Comparison of ENCODE assay signal across 1 cellular context in the genomic region with DNA sequence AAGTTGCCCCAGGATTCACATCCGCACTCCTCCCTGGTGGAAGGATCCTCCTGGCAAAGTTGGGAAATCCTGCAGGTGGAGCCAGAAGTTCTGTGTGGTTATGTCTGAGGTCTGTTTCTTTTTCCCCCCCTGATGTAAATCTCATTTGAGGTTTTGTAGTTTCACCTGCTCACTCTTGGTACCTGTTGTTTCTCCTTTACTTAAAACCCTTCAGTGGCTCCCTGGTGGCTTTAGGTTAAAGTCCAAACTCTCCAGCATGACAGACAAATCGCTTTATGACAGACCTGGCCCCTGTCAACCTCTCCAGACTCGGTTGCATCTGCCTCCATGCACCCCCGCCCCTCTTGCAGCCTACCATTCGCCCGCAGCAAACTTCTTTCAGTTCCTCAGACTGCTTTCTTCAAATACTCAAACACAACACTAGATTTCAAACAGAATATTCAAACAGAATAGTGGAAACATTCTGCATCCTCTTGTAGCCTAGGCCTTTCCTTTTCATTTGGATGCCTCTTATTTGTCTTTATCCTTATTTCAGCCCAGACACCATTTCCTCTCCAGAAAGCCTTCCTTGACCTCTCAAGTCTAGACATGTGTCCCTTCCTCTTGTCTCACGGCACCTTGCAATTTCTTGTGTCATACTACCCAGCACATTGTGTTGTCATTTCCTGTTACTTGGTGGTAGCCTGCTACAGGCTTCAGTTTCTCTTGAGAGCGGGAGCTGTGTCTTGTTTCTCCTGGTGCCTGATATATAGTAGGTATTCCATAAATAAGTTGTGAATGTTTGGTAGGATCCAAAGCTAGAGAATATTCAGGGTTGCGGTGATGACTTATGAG.
TF ChIP-seq lines count a peak whose summit lies in the region.

No MANE protein-coding gene starts in this region.

TF ChIP-seq in GM12878, 131 proteins besides CTCF, POLR2A, EP300 and RAD21 (continued from another document):
- TF ChIP-seq, protein P1, sequence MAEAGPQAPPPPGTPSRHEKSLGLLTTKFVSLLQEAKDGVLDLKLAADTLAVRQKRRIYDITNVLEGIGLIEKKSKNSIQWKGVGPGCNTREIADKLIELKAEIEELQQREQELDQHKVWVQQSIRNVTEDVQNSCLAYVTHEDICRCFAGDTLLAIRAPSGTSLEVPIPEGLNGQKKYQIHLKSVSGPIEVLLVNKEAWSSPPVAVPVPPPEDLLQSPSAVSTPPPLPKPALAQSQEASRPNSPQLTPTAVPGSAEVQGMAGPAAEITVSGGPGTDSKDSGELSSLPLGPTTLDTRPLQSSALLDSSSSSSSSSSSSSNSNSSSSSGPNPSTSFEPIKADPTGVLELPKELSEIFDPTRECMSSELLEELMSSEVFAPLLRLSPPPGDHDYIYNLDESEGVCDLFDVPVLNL (IDR thresholded peaks at IDR 0.05; ENCODE audit: low read depth, low read length): no peak
- TF ChIP-seq KLF5 (IDR thresholded peaks at IDR 0.05; ENCODE audit: partially characterized antibody) (no peak), PKNOX1 (IDR thresholded peaks at IDR 0.05) (peak; percentile 57; the same call in 1 of the 2 replicates), ZNF24 (IDR thresholded peaks at IDR 0.05) (no peak), RELB (IDR thresholded peaks at IDR 0.05; ENCODE audit: low read depth) (peak; percentile 67; the same call in 1 of the 2 replicates), NR2C1 (IDR thresholded peaks at IDR 0.05) (no peak), FOXK2 (IDR thresholded peaks at IDR 0.05) (no peak), RFX5 (IDR thresholded peaks at IDR 0.05; ENCODE audit: low read depth, low read length) (no peak), ATF2 (IDR thresholded peaks at IDR 0.05; ENCODE audit: low read length) (0 out of 2 replicates have a peak, but pooled peaks have one; percentile 31), IRF5 (IDR thresholded peaks at IDR 0.05; ENCODE audit: borderline replicate concordance) (no peak), RBBP5 (conservative IDR thresholded peaks at IDR 0.05) (no peak), CHD1 (IDR thresholded peaks at IDR 0.05; ENCODE audit: low read depth, low read length) (no peak), NR2F1 (conservative IDR thresholded peaks at IDR 0.05) (peak; percentile 71), RUNX3 (IDR thresholded peaks at IDR 0.05; ENCODE audit: low read length) (peak; percentile 70)
- TF ChIP-seq, protein P2, sequence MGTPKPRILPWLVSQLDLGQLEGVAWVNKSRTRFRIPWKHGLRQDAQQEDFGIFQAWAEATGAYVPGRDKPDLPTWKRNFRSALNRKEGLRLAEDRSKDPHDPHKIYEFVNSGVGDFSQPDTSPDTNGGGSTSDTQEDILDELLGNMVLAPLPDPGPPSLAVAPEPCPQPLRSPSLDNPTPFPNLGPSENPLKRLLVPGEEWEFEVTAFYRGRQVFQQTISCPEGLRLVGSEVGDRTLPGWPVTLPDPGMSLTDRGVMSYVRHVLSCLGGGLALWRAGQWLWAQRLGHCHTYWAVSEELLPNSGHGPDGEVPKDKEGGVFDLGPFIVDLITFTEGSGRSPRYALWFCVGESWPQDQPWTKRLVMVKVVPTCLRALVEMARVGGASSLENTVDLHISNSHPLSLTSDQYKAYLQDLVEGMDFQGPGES (IDR thresholded peaks at IDR 0.05): no peak
